18 cellular contexts compared by ENCODE assay signal in the genomic region with DNA sequence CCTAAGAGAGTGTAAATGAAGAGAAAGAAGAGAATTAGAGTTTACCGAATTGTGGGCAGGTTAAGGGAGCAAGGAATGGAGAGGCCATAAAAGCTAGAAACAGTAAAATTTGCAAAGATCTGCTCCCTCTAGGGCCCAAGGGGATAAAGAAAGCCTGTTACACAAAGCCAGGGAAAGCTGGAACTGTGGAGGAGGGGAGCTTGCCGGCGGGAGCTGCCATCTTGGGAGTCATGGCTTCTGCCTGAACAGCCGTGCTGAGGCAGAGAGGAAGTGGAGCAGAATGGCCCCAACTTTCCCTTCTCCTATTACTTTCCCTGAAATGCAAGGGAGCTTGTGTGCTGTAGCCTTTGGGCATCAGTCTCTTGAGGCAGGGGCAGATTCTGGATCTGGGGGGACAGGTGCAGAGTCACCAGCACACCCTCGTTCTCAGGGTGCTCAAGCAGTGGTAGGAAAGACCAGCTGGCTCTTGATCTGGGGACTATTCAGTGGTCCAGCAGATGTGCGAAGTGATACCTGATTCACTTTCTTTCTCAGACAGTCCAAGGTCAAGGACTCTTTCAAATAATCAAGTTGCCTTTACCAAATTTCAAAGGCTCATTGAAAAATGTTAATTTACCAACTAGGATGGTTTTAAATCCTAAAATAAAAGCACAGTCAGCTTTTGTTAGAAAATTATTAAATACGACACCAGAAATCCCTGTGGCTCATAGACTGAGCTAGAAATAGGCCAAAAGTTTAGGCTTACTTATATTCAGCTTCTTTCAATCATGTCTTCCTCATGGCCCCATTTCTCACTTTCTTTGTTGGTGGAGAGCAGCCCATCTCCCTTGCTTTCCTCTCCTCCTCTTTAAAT. TPM values are rescaled to one million over a fixed set of nuclear protein-coding genes. Genes with fewer than 3 reads are reported as not detected.
DNase-seq lines count a peak whose midpoint lies in the region; ATAC-seq and TF ChIP-seq lines count a peak whose summit lies in the region.
"Had no signal": no experiment of that assay in that cellular context is flagged by ENCODE, and none has a peak within 500 bp of the region (broad histone marks: within the 10 kb centered on the region; RNA-seq: fewer than 3 reads in every experiment).

No MANE protein-coding gene starts in this region.

- H3K27me3 ChIP-seq in heart right ventricle (no peaks in the 10 kb centered on the region), fibroblast of lung (ENCODE audit: control insufficient read depth, insufficient read depth, low read length) (no peaks in the 10 kb centered on the region), rectal smooth muscle tissue (ENCODE audit: control insufficient read depth, insufficient read depth, low read length) (no peaks in the 10 kb centered on the region), uterus (no peaks in the 10 kb centered on the region), mammary epithelial cell (ENCODE audit: insufficient read depth, low read length) (no peaks in the 10 kb centered on the region)
- H3K27me3 ChIP-seq: BE2C, brain microvascular endothelial cell, pancreas had no signal

- TF ChIP-seq POLR2A in uterus (IDR thresholded peaks at IDR 0.05) = no peak

- peaks cover 9 to 93% (median 77%) of the 10 kb centered on the region in 9 donors for H3K4me1 ChIP-seq in heart right ventricle
- H3K4me1 ChIP-seq in fibroblast of lung (ENCODE audit: control insufficient read depth, extremely low read depth, insufficient read depth, low read length) = peaks cover 47% of the 10 kb centered on the region
- H3K4me1 ChIP-seq in rectal smooth muscle tissue (ENCODE audit: control insufficient read depth, insufficient read depth, low read length) = peaks cover 59% of the 10 kb centered on the region
- H3K4me1 ChIP-seq in uterus = peaks cover 0 to 11% of the 10 kb centered on the region in 2 donors
- H3K4me1 ChIP-seq in mammary epithelial cell (ENCODE audit: insufficient read depth, low read length) = peaks cover 5% of the 10 kb centered on the region

- TF ChIP-seq CTCF in heart right ventricle (IDR thresholded peaks at IDR 0.05) = no peak
- no peak for TF ChIP-seq CTCF in fibroblast of lung (conservative IDR thresholded peaks at IDR 0.05 in 1 of 2, IDR thresholded peaks at IDR 0.05 in 1 of 2; ENCODE audit: low read depth in 1 of 2, low read length in 2 of 2)
- TF ChIP-seq CTCF in uterus (IDR thresholded peaks at IDR 0.05) = no peak
- TF ChIP-seq CTCF in mammary epithelial cell (conservative IDR thresholded peaks at IDR 0.05 in 1 of 2, IDR thresholded peaks at IDR 0.05 in 1 of 2; ENCODE audit: extremely low read depth in 1 of 2, insufficient read depth in 1 of 2, low read depth in 1 of 2, low read length in 2 of 2) = no peak

- H2AFZ ChIP-seq in fibroblast of lung (ENCODE audit: low read length) (no peak overlapping the region), mammary epithelial cell (ENCODE audit: low read depth, low read length) (no peak overlapping the region)

- ATAC-seq in heart right ventricle = no peak
- ATAC-seq in Right ventricle myocardium inferior = no peak
- no peak for ATAC-seq in GM19035 (IDR thresholded peaks at IDR 0.05; ENCODE audit: unreplicated experiment)
- ATAC-seq: activated naive CD8-positive, alpha-beta T cell treated with anti-CD3 and anti-CD28 coated beads, Interleukin-2, amount 50 U/mL, for 24 hours; pancreas; stimulated activated effector memory CD8-positive, alpha-beta T cell treated with anti-CD3 and anti-CD28 coated beads, Interleukin-12 subunit alpha, Interleukin-12 subunit beta, amount 100 ng/mL, for 72 hours had no signal

- H3K4me2 ChIP-seq in fibroblast of lung (ENCODE audit: extremely low read depth, insufficient read depth, low read length) (no peak overlapping the region), mammary epithelial cell (ENCODE audit: insufficient read depth, low read depth, low read length) (no peak overlapping the region)

- in situ Hi-C loops in mammary epithelial cell (cut with MboI; ENCODE audit: low sequenced_read_pairs in 2 of 2) = no loop called here

- 92 to 94% methylated on average over 7 of the region's 7 CpGs for WGBS in heart right ventricle, 2 donors
- WGBS in mammary epithelial cell (ENCODE audit: low coverage, missing lambda C conversion rate) = 86% methylated on average over 7 of the region's 7 CpGs

- H3K9ac ChIP-seq in fibroblast of lung (ENCODE audit: insufficient read depth, low read length) = no peak overlapping the region
- H3K9ac ChIP-seq in rectal smooth muscle tissue (ENCODE audit: low read length) = no peak overlapping the region
- H3K9ac ChIP-seq in mammary epithelial cell (ENCODE audit: insufficient read depth, low read length) = no peak overlapping the region

- H3K27ac ChIP-seq in heart right ventricle = peak overlapping the region in 9 of 10 donors; percentile 5 to 86 (median 45)
- H3K27ac ChIP-seq in fibroblast of lung (ENCODE audit: insufficient read depth, low read length) = peak overlapping the region; percentile 1
- peak overlapping the region; percentile 71 for H3K27ac ChIP-seq in rectal smooth muscle tissue (ENCODE audit: low read depth, low read length)
- H3K27ac ChIP-seq in uterus = peak overlapping the region; percentile 82 to 86
- H3K27ac ChIP-seq in mammary epithelial cell (ENCODE audit: insufficient read depth, low read depth, low read length) = no peak overlapping the region
- H3K27ac ChIP-seq: HL-60, pancreas had no signal

- CTCF ChIA-PET in mammary epithelial cell (lab: Charles Lee; ENCODE audit: low non-redundant PET) = no interaction called here

- intact Hi-C loops in heart right ventricle (cut with DNase I) = no loop called here
- intact Hi-C loops in Right ventricle myocardium inferior (cut with DNase I) = no loop called here
- intact Hi-C loops in uterus (cut with DNase I; ENCODE audit: low total_unique reads) = no loop called here
- intact Hi-C loops in mammary epithelial cell (cut with micrococcal nuclease) = no loop called here

- H3K9me3 ChIP-seq in heart right ventricle (no peaks in the 10 kb centered on the region), fibroblast of lung (ENCODE audit: control insufficient read depth, insufficient read depth, low read depth, low read length) (no peaks in the 10 kb centered on the region), uterus (no peaks in the 10 kb centered on the region), mammary epithelial cell (replicated peaks; ENCODE audit: insufficient read depth, low read length) (no peaks in the 10 kb centered on the region)
- H3K9me3 ChIP-seq: BE2C, pancreas had no signal

- dilution Hi-C loops in mammary epithelial cell (cut with HindIII; ENCODE audit: low sequenced_read_pairs) = no loop called here

- H3K36me3 ChIP-seq in heart right ventricle (peaks cover 0 to 4% (median 0%) of the 10 kb centered on the region in 9 donors), fibroblast of lung (ENCODE audit: control insufficient read depth, insufficient read depth, low read length) (no peaks in the 10 kb centered on the region), rectal smooth muscle tissue (ENCODE audit: control insufficient read depth, insufficient read depth, low read length) (no peaks in the 10 kb centered on the region), uterus (no peaks in the 10 kb centered on the region), mammary epithelial cell (ENCODE audit: insufficient read depth, low read length) (no peaks in the 10 kb centered on the region)
- H3K36me3 ChIP-seq: BE2C, brain microvascular endothelial cell, pancreas had no signal

- no peaks in the 10 kb centered on the region for H4K20me1 ChIP-seq in fibroblast of lung (ENCODE audit: control insufficient read depth, extremely low read depth, insufficient read depth, low read length)
- H4K20me1 ChIP-seq in mammary epithelial cell (ENCODE audit: insufficient read depth, low read length) = no peaks in the 10 kb centered on the region

- H3K4me3 ChIP-seq in heart right ventricle (no peak overlapping the region), fibroblast of lung (replicated peaks in 1 of 4; ENCODE audit: control extremely low read depth in 1 of 4, insufficient read depth in 1 of 4, low read depth in 3 of 4, low read length in 4 of 4) (no peak overlapping the region), rectal smooth muscle tissue (ENCODE audit: low read length) (no peak overlapping the region), uterus (no peak overlapping the region), mammary epithelial cell (replicated peaks in 1 of 3; ENCODE audit: insufficient read depth in 1 of 3, low read depth in 2 of 3, low read length in 3 of 3) (no peak overlapping the region)
- H3K4me3 ChIP-seq: pancreas had no signal

- BruUV-seq in mammary epithelial cell (replicated peaks; lab: Mats Ljungman, UMichigan) = no TSS peak

- no peak for DNase-seq in heart right ventricle
- no peak for DNase-seq in Right ventricle myocardium inferior (ENCODE audit: missing footprints)
- no peak for DNase-seq in fibroblast of lung (ENCODE audit: low read depth in 2 of 2)
- DNase-seq in uterus = no peak
- no peak for DNase-seq in mammary epithelial cell
- DNase-seq in T-helper 2 cell = no peak
- DNase-seq: activated CD4-positive, alpha-beta T cell treated with anti-CD3 and anti-CD28 coated beads, Interleukin-2, amount 50 U/mL, for 1 hour; activated CD8-positive, alpha-beta memory T cell treated with anti-CD3 and anti-CD28 coated beads, Interleukin-2, amount 50 U/mL, for 48 hours; activated effector memory CD4-positive, alpha-beta T cell treated with Interleukin-2 at 50 U/mL for 16 hours; activated naive CD8-positive, alpha-beta T cell treated with anti-CD3 and anti-CD28 coated beads, Interleukin-2, amount 50 U/mL, for 24 hours; BE2C; brain microvascular endothelial cell; NCI-H774; pancreas had no signal

- H3K79me2 ChIP-seq in fibroblast of lung (ENCODE audit: control insufficient read depth, insufficient read depth, low read length) = peaks cover 61% of the 10 kb centered on the region
- H3K79me2 ChIP-seq in mammary epithelial cell (ENCODE audit: insufficient read depth, low read length) = no peaks in the 10 kb centered on the region

RNA-seq across cellular contexts. Expression of gene LAMA4, which starts 25.7 kb away (rescaled TPM):
- total RNA-seq in heart right ventricle (100 to 1,000 TPM in 1 of 10 donors, 10 to 100 TPM in 9; 35.4 to 103 (median 82.5) TPM), Right ventricle myocardium inferior (83.0 TPM), fibroblast of lung (494 and 636 TPM in 2 replicates), uterus (100 to 1,000 TPM; 107 to 329 (median 271) TPM), mammary epithelial cell (1 to 10 TPM in 1 of 2 donors, under 1 TPM in 1; 0.35 to 1.2 TPM)
- polyA plus RNA-seq in heart right ventricle (10 to 100 TPM; 23.7 to 92.5 TPM), fibroblast of lung (183 and 662 TPM in 2 replicates), mammary epithelial cell (0.18 TPM)
- polyA plus RNA-seq in fibroblast of lung (2012) = 153 and 500 TPM in 2 replicates
- polyA minus RNA-seq in fibroblast of lung (ENCODE audit: low replicate concordance) (336 and 720 TPM in 2 replicates), mammary epithelial cell (not detected)

Comparison
In these comparisons a context has a peak if more than half of its experiments do, and no peak if none do; other contexts are left out.
1. RNA of gene LAMA4, which starts 25.7 kb away (total RNA-seq): 494 to 636 TPM in fibroblast of lung, 107 to 329 TPM in uterus, 35.4 to 103 TPM in heart right ventricle and 83.0 TPM in Right ventricle myocardium inferior (single experiment); 0.35 to 1.2 TPM in mammary epithelial cell; every median in the first group is over 10 times any median in the second.